Comparison of ENCODE assay signal across 26 cellular contexts in genomic region chr7:71705901-71706300, GRCh38.
"Had no signal": no experiment of that assay in that cellular context is flagged by ENCODE, and none has a peak within 500 bp of the region (broad histone marks: within the 10 kb centered on the region; RNA-seq: fewer than 3 reads in every experiment).

No MANE protein-coding gene starts in this region.

- H3K4me1 ChIP-seq: esophagus muscularis mucosa, foreskin keratinocyte, gastrocnemius medialis, heart left ventricle had no signal

- H3K27ac ChIP-seq: brain microvascular endothelial cell, coronary artery, esophagus muscularis mucosa, foreskin keratinocyte, gastrocnemius medialis, heart left ventricle had no signal

- ATAC-seq: activated CD4-positive, alpha-beta T cell treated with anti-CD3 and anti-CD28 coated beads for 36 hours; effector memory CD8-positive, alpha-beta T cell; foreskin keratinocyte; gastrocnemius medialis; heart left ventricle; T-helper 17 cell had no signal

- H3K9me3 ChIP-seq: esophagus muscularis mucosa, gastrocnemius medialis had no signal

- DNase-seq: activated CD4-positive, alpha-beta memory T cell treated with anti-CD3 and anti-CD28 coated beads, Interleukin-2, amount 10 ng/mL, durations not matched to agents 7 days and 5 days; activated CD4-positive, alpha-beta T cell treated with anti-CD3 and anti-CD28 coated beads for 36 hours; activated CD4-positive, alpha-beta T cell treated with anti-CD3 and anti-CD28 coated beads, Interleukin-2, amount 10 ng/mL, durations not matched to agents 7 days and 5 days; activated CD4-positive, alpha-beta T cell treated with anti-CD3 and anti-CD28 coated beads, Interleukin-2, amount 50 U/mL, for 4 hours; activated CD4-positive, CD25-positive, alpha-beta regulatory T cell; activated CD4-positive, CD25-positive, alpha-beta regulatory T cell treated with anti-CD3 and anti-CD28 coated beads, Interleukin-2, amount 50 U/mL, for 72 hours; activated CD8-positive, alpha-beta memory T cell treated with anti-CD3 and anti-CD28 coated beads, Interleukin-2, amount 50 U/mL, for 48 hours; activated effector memory CD4-positive, alpha-beta T cell treated with Interleukin-2 at 50 U/mL for 16 hours; activated gamma-delta T cell treated with Interleukin-2 at 50 U/mL for 16 hours; activated naive CD4-positive, alpha-beta T cell treated with anti-CD3 and anti-CD28 coated beads, Interleukin-2, amount 50 U/mL, for 16 hours; activated naive CD4-positive, alpha-beta T cell treated with Interleukin-2 at 50 U/mL for 16 hours; activated T-cell treated with anti-CD3 and anti-CD28 coated beads for 4 hours; activated T-cell treated with anti-CD3 and anti-CD28 coated beads, Interleukin-2, amount 50 U/mL, for 24 hours; amniotic stem cell; brain microvascular endothelial cell; dorsolateral prefrontal cortex; effector memory CD8-positive, alpha-beta T cell; erythroblast; foreskin keratinocyte; gastrocnemius medialis; glutamatergic neuron; heart left ventricle; T-helper 1 cell; T-helper 17 cell had no signal

- H3K4me3 ChIP-seq: coronary artery, dorsolateral prefrontal cortex, esophagus muscularis mucosa, gastrocnemius medialis, heart left ventricle had no signal

- H3K27me3 ChIP-seq: brain microvascular endothelial cell, dorsolateral prefrontal cortex, esophagus muscularis mucosa, foreskin keratinocyte, gastrocnemius medialis, heart left ventricle had no signal

- H3K36me3 ChIP-seq: brain microvascular endothelial cell, esophagus muscularis mucosa, gastrocnemius medialis, heart left ventricle had no signal
